Comparison of ENCODE assay signal across 30 cellular contexts in genomic region chrX:29587107-29587506, GRCh38.
A peak's percentile ranks its signal among the peaks of the same experiment; 100 is the strongest.
DNase-seq lines count a peak whose midpoint lies in the region; ATAC-seq, FAIRE-seq and TF ChIP-seq lines count a peak whose summit lies in the region.
"Had no signal": no experiment of that assay in that cellular context is flagged by ENCODE, and none has a peak within 500 bp of the region (broad histone marks: within the 10 kb centered on the region; RNA-seq: fewer than 3 reads in every experiment).

No MANE protein-coding gene starts in this region.

- POLR2A ChIA-PET in endothelial cell of umbilical vein (lab: Charles Lee): no interaction called here

- FAIRE-seq in endothelial cell of umbilical vein (lab: Jason Lieb, UNC): peak; percentile 28

- ATAC-seq in GM18873 (IDR thresholded peaks at IDR 0.05; ENCODE audit: low FRiP score, unreplicated experiment) (peak; percentile 47), GM21529 (IDR thresholded peaks at IDR 0.05; ENCODE audit: unreplicated experiment) (peak; percentile 59), HG03064 (IDR thresholded peaks at IDR 0.05; ENCODE audit: low read depth, unreplicated experiment) (peak; percentile 69)
- ATAC-seq: activated naive CD8-positive, alpha-beta T cell treated with anti-CD3 and anti-CD28 coated beads, Interleukin-2, amount 50 U/mL, for 24 hours; body of pancreas; stimulated activated naive CD8-positive, alpha-beta T cell treated with anti-CD3 and anti-CD28 coated beads, Interleukin-15, amount 100 ng/mL, for 72 hours; T-helper 17 cell had no signal

- BruUV-seq in endothelial cell of umbilical vein (replicated peaks; lab: Mats Ljungman, UMichigan): no TSS peak

- no peaks in the 10 kb centered on the region for H3K36me3 ChIP-seq in endothelial cell of umbilical vein (ENCODE audit: control insufficient read depth in 2 of 2, extremely low read depth in 1 of 2, insufficient read depth in 2 of 2, low read length in 2 of 2)
- H3K36me3 ChIP-seq: BLaER1 treated with 17β-estradiol and CSF1 and Interleukin-3, amounts not matched to agents 10 nM and 100 nM; neutrophil; prostate gland; sigmoid colon; thyroid gland had no signal

- dilution Hi-C loops in endothelial cell of umbilical vein (cut with MboI; ENCODE audit: extremely low pct_ligation_motif_present, low sequenced_read_pairs): no loop called here

- DNase-seq in endothelial cell of umbilical vein (ENCODE audit: low read depth, low spot score) (no peak), GDM1 (lab: John Stamatoyannopoulos, UW) (no peak), NCI-H146 treated with DMSO at 0.1 percent for 48 hours (lab: John Stamatoyannopoulos, UW; ENCODE audit: unreplicated experiment) (no peak), NOMO-1 treated with dmso at 0.1 percent for 144 hours (lab: John Stamatoyannopoulos, UW; ENCODE audit: unreplicated experiment) (no peak)
- DNase-seq: activated CD8-positive, alpha-beta memory T cell treated with anti-CD3 and anti-CD28 coated beads for 24 hours; activated gamma-delta T cell treated with Interleukin-2 at 50 U/mL for 16 hours; activated naive CD8-positive, alpha-beta T cell treated with anti-CD3 and anti-CD28 coated beads, Interleukin-2, amount 50 U/mL, for 24 hours; activated T-cell treated with anti-CD3 and anti-CD28 coated beads, Interleukin-2, amount 50 U/mL, for 24 hours; body of pancreas; cerebellar nuclear complex; COR-L47; DMS79; kidney glomerular epithelial cell; mesendoderm; NCI-H1092; NCI-H2029; NCI-H2227 treated with DMSO at 0.1 percent for 48 hours; NCI-H69; RPMI8226; sigmoid colon; stimulated activated naive CD8-positive, alpha-beta T cell treated with anti-CD3 and anti-CD28 coated beads, Interleukin-15, amount 100 ng/mL, for 72 hours; T-helper 17 cell; thyroid gland had no signal

- H2AFZ ChIP-seq in endothelial cell of umbilical vein (ENCODE audit: low read depth, low read length): no peak overlapping the region

- intact Hi-C loops in endothelial cell of umbilical vein (cut with micrococcal nuclease): no loop called here

- TF ChIP-seq POLR2A in endothelial cell of umbilical vein (IDR thresholded peaks at IDR 0.05; ENCODE audit: low read depth, low read length): no peak

- no peaks in the 10 kb centered on the region for H3K79me2 ChIP-seq in endothelial cell of umbilical vein (ENCODE audit: control insufficient read depth, insufficient read depth, low read length)

- no peaks in the 10 kb centered on the region for H3K27me3 ChIP-seq in endothelial cell of umbilical vein (ENCODE audit: control insufficient read depth in 2 of 2, insufficient read depth in 2 of 2, low read length in 2 of 2)
- H3K27me3 ChIP-seq: BLaER1 treated with 17β-estradiol and CSF1 and Interleukin-3, amounts not matched to agents 10 nM and 100 nM; body of pancreas; neutrophil; thyroid gland had no signal

- no peaks in the 10 kb centered on the region for H3K4me1 ChIP-seq in endothelial cell of umbilical vein (ENCODE audit: control insufficient read depth, extremely low read depth, insufficient read depth, low read length)
- H3K4me1 ChIP-seq: BLaER1 treated with 17β-estradiol and CSF1 and Interleukin-3, amounts not matched to agents 10 nM and 100 nM; body of pancreas; prostate gland; sigmoid colon; thyroid gland had no signal

- no peaks in the 10 kb centered on the region for H4K20me1 ChIP-seq in endothelial cell of umbilical vein (replicated peaks; ENCODE audit: control insufficient read depth, extremely low read depth, insufficient read depth, low read length)
- H4K20me1 ChIP-seq: BLaER1 treated with 17β-estradiol and CSF1 and Interleukin-3, amounts not matched to agents 10 nM and 100 nM had no signal

- H3K9ac ChIP-seq in endothelial cell of umbilical vein (replicated peaks; ENCODE audit: extremely low read depth, insufficient read depth, low read length): no peak overlapping the region
- H3K9ac ChIP-seq: BLaER1 treated with 17β-estradiol and CSF1 and Interleukin-3, amounts not matched to agents 10 nM and 100 nM had no signal

- no peak overlapping the region for H3K4me2 ChIP-seq in endothelial cell of umbilical vein (ENCODE audit: insufficient read depth, low read length)
- H3K4me2 ChIP-seq: BLaER1 treated with 17β-estradiol and CSF1 and Interleukin-3, amounts not matched to agents 10 nM and 100 nM had no signal

- H3K4me3 ChIP-seq in endothelial cell of umbilical vein (replicated peaks in 1 of 3; ENCODE audit: insufficient read depth in 1 of 3, low read depth in 1 of 3, low read length in 3 of 3): no peak overlapping the region
- H3K4me3 ChIP-seq: BLaER1 treated with 17β-estradiol and CSF1 and Interleukin-3, amounts not matched to agents 10 nM and 100 nM; body of pancreas; prostate gland; sigmoid colon; thyroid gland had no signal

- no peaks in the 10 kb centered on the region for H3K9me3 ChIP-seq in endothelial cell of umbilical vein (replicated peaks; ENCODE audit: control insufficient read depth, insufficient read depth, low read length)
- H3K9me3 ChIP-seq: body of pancreas, neutrophil, prostate gland, sigmoid colon, thyroid gland had no signal

- CTCF ChIA-PET in endothelial cell of umbilical vein (lab: Charles Lee): no interaction called here

- H3K27ac ChIP-seq in endothelial cell of umbilical vein (ENCODE audit: insufficient read depth, low read depth, low read length): no peak overlapping the region
- H3K27ac ChIP-seq: BLaER1 treated with 17β-estradiol and CSF1 and Interleukin-3, amounts not matched to agents 10 nM and 100 nM; body of pancreas; HL-60; neutrophil; prostate gland; sigmoid colon; thyroid gland had no signal

- no peak for TF ChIP-seq CTCF in endothelial cell of umbilical vein (IDR thresholded peaks at IDR 0.05; ENCODE audit: extremely low read depth in 1 of 2, insufficient read depth in 1 of 2, low read depth in 1 of 2, low read length in 2 of 2)

- no peaks in the 10 kb centered on the region for H3K9me1 ChIP-seq in endothelial cell of umbilical vein (replicated peaks; ENCODE audit: control insufficient read depth, extremely low read depth, insufficient read depth, low read length)

TF ChIP-seq in endothelial cell of umbilical vein, 7 proteins besides CTCF, POLR2A, EP300 and RAD21:
- TF ChIP-seq FOS (IDR thresholded peaks at IDR 0.05; ENCODE audit: borderline replicate concordance, insufficient read depth, low read length) (no peak), JUN (IDR thresholded peaks at IDR 0.05; ENCODE audit: borderline replicate concordance, insufficient read depth, insufficient read length, low read depth) (no peak), EZH2 (IDR thresholded peaks at IDR 0.05; ENCODE audit: borderline replicate concordance, low read depth, low read length, severe bottlenecking) (no peak), POLR2AphosphoS5 (IDR thresholded peaks at IDR 0.05; ENCODE audit: insufficient read depth, low read depth, low read length) (no peak), MYC (IDR thresholded peaks at IDR 0.05; ENCODE audit: low read depth, low read length) (no peak), MAX (IDR thresholded peaks at IDR 0.05; ENCODE audit: insufficient read depth, insufficient read length) (no peak), GATA2 (IDR thresholded peaks at IDR 0.05; ENCODE audit: insufficient read depth, insufficient read length, low read depth, low read length) (no peak)
